22 cellular contexts compared by ENCODE assay signal in genomic region chr15:70956596-70956995, GRCh38.
A peak's percentile ranks its signal among the peaks of the same experiment; 100 is the strongest.
DNase-seq lines count a peak whose midpoint lies in the region; ATAC-seq and TF ChIP-seq lines count a peak whose summit lies in the region.
"Had no signal": no experiment of that assay in that cellular context is flagged by ENCODE, and none has a peak within 500 bp of the region (broad histone marks: within the 10 kb centered on the region; RNA-seq: fewer than 3 reads in every experiment).

No MANE protein-coding gene starts in this region.

- H3K4me3 ChIP-seq in smooth muscle cell = no peak overlapping the region
- H3K4me3 ChIP-seq: A549, Peyer's patch had no signal

- H3K4me2 ChIP-seq in smooth muscle cell = no peak overlapping the region
- H3K4me2 ChIP-seq: A549 had no signal

- peak; percentile 60 for DNase-seq in EH (ENCODE audit: low read depth)
- peak; percentile 56 for DNase-seq in fibroblast of gingiva (ENCODE audit: low read depth)
- no peak for DNase-seq in NOMO-1 treated with dmso at 0.1 percent for 144 hours (lab: John Stamatoyannopoulos, UW; ENCODE audit: unreplicated experiment)
- DNase-seq in DMS79 treated with DMSO at 0.1 percent for 48 hours (lab: John Stamatoyannopoulos, UW) = no peak
- no peak for DNase-seq in DMS53 (lab: John Stamatoyannopoulos, UW)
- DNase-seq in smooth muscle cell (lab: John Stamatoyannopoulos, UW; ENCODE audit: unreplicated experiment) = no peak
- DNase-seq: BE2C, GDM1, HCEC 1CT, NCI-H1048, NCI-H1417 treated with DMSO at 0.1 percent for 48 hours, NCI-H1694 treated with DMSO at 0.1 percent for 48 hours, NCI-H2081, NCI-H2171, NCI-H226, NCI-H510A, OCI-M1, Peyer's patch, T-cell had no signal

- H3K36me3 ChIP-seq in smooth muscle cell (ENCODE audit: low read depth) = no peaks in the 10 kb centered on the region
- H3K36me3 ChIP-seq: BE2C, Peyer's patch had no signal

- no peak overlapping the region for H3K27ac ChIP-seq in smooth muscle cell (ENCODE audit: low read depth)
- H3K27ac ChIP-seq: A549, HL-60, Peyer's patch had no signal

- peak; percentile 86 for ATAC-seq in SK-N-SH treated with all-trans-retinoic acid at 6 μM for 48 hours
- ATAC-seq: A549, T-cell had no signal

- H4K20me1 ChIP-seq in smooth muscle cell (ENCODE audit: low read depth) = no peaks in the 10 kb centered on the region

- no peaks in the 10 kb centered on the region for H3K79me2 ChIP-seq in smooth muscle cell (ENCODE audit: low read depth)

- H3K9ac ChIP-seq in smooth muscle cell (ENCODE audit: low read depth) = no peak overlapping the region

- WGBS in smooth muscle cell (ENCODE audit: low lambda C conversion rate) = 100% methylated on average over 1 of the region's 1 CpG

- no peak for TF ChIP-seq CTCF in smooth muscle cell (IDR thresholded peaks at IDR 0.05; ENCODE audit: borderline replicate concordance, insufficient read depth, poor library complexity, severe bottlenecking)

- no peaks in the 10 kb centered on the region for H3F3A ChIP-seq in smooth muscle cell (ENCODE audit: low read depth)

- H2AFZ ChIP-seq in smooth muscle cell (ENCODE audit: low read depth) = no peak overlapping the region

- no peaks in the 10 kb centered on the region for H3K27me3 ChIP-seq in smooth muscle cell (ENCODE audit: low read depth)
- H3K27me3 ChIP-seq: BE2C, Peyer's patch had no signal

- H3K4me1 ChIP-seq in smooth muscle cell (ENCODE audit: low read depth) = no peaks in the 10 kb centered on the region
- H3K4me1 ChIP-seq: A549, BE2C, Peyer's patch had no signal

- no peaks in the 10 kb centered on the region for H3K9me3 ChIP-seq in smooth muscle cell (replicated peaks; ENCODE audit: low read depth)
- H3K9me3 ChIP-seq: BE2C, Peyer's patch had no signal

TF ChIP-seq in SK-N-SH treated with all-trans-retinoic acid at 6 μM for 48 hours, 23 proteins besides CTCF, POLR2A, EP300 and RAD21:
- no peak for TF ChIP-seq ZFP30 (CRISPR knock-in tag; IDR thresholded peaks at IDR 0.05)
- peak; percentile 57 for TF ChIP-seq ISL1 (CRISPR knock-in tag; IDR thresholded peaks at IDR 0.05)
- TF ChIP-seq TCF4 (CRISPR knock-in tag; IDR thresholded peaks at IDR 0.05; ENCODE audit: borderline replicate concordance) = no peak
- no peak for TF ChIP-seq OSR1 (CRISPR knock-in tag; IDR thresholded peaks at IDR 0.05)
TF ChIP-seq in SK-N-SH treated with all-trans-retinoic acid at 6 μM for 48 hours: peak in this region for 1.

Comparison
In these comparisons a context has a peak if more than half of its experiments do, and no peak if none do; other contexts are left out.
1. DNase-seq: peak in EH (single experiment) and fibroblast of gingiva (single experiment); none in NOMO-1 treated with dmso at 0.1 percent for 144 hours (single experiment), DMS79 treated with DMSO at 0.1 percent for 48 hours (single experiment), DMS53 (single experiment) and smooth muscle cell (single experiment).